In genomic region chr1:168688679-168689657, GRCh38 we compare ENCODE assay signal across 1 cellular context.
A peak's percentile ranks its signal among the peaks of the same experiment; 100 is the strongest.
TF ChIP-seq lines count a peak whose summit lies in the region.

No MANE protein-coding gene starts in this region.

TF ChIP-seq in HepG2, 621 proteins besides CTCF, POLR2A, EP300 and RAD21 (continued from another document and continues in another):
- 0 out of 2 replicates have a peak, but pooled peaks have one; percentile 34 for TF ChIP-seq RERE (CRISPR knock-in tag; IDR thresholded peaks at IDR 0.05; ENCODE audit: low read depth)
- TF ChIP-seq HMG20A (CRISPR knock-in tag; IDR thresholded peaks at IDR 0.05; ENCODE audit: borderline replicate concordance), result peak; percentile 60
- 0 out of 2 replicates have a peak, but pooled peaks have one; percentile 32 for TF ChIP-seq ZNF510 (CRISPR knock-in tag; IDR thresholded peaks at IDR 0.05; ENCODE audit: low read depth)
- TF ChIP-seq KDM4B (CRISPR knock-in tag; IDR thresholded peaks at IDR 0.05), result no peak
- TF ChIP-seq MIER2 (CRISPR knock-in tag; IDR thresholded peaks at IDR 0.05), result 0 out of 2 replicates have a peak, but pooled peaks have one; percentile 46
- 0 out of 2 replicates have a peak, but pooled peaks have one; percentile 22 for TF ChIP-seq ZC3H13 (CRISPR knock-in tag; IDR thresholded peaks at IDR 0.05)
- TF ChIP-seq SALL1 (CRISPR knock-in tag; IDR thresholded peaks at IDR 0.05), result peak; percentile 76
- peak; percentile 18 for TF ChIP-seq STAG1 (CRISPR knock-in tag; IDR thresholded peaks at IDR 0.05)
- TF ChIP-seq, protein P1, sequence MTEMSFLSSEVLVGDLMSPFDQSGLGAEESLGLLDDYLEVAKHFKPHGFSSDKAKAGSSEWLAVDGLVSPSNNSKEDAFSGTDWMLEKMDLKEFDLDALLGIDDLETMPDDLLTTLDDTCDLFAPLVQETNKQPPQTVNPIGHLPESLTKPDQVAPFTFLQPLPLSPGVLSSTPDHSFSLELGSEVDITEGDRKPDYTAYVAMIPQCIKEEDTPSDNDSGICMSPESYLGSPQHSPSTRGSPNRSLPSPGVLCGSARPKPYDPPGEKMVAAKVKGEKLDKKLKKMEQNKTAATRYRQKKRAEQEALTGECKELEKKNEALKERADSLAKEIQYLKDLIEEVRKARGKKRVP (CRISPR knock-in tag; IDR thresholded peaks at IDR 0.05), result peak in 1 of 2 experiments; percentile 45; a peak in 1 of 4 replicates
- TF ChIP-seq ZNF543 (CRISPR knock-in tag; IDR thresholded peaks at IDR 0.05), result no peak; the same call in 1 of the 2 replicates
- TF ChIP-seq ZFP1 (CRISPR knock-in tag; IDR thresholded peaks at IDR 0.05), result no peak
- TF ChIP-seq NBN (conservative IDR thresholded peaks at IDR 0.05), result no peak
- TF ChIP-seq PLSCR1 (CRISPR knock-in tag; IDR thresholded peaks at IDR 0.05; ENCODE audit: borderline replicate concordance), result no peak
- TF ChIP-seq RAD51 (IDR thresholded peaks at IDR 0.05; ENCODE audit: borderline replicate concordance), result no peak
- no peak for TF ChIP-seq ZBTB7B (CRISPR knock-in tag; IDR thresholded peaks at IDR 0.05)
- 0 out of 2 replicates have a peak, but pooled peaks have one; percentile 35 for TF ChIP-seq ADNP (CRISPR knock-in tag; IDR thresholded peaks at IDR 0.05)
- no peak for TF ChIP-seq MNT (IDR thresholded peaks at IDR 0.05)
- peak; percentile 72 for TF ChIP-seq SOX5 (CRISPR knock-in tag; IDR thresholded peaks at IDR 0.05; ENCODE audit: borderline replicate concordance)
- no peak for TF ChIP-seq GLI4 (CRISPR knock-in tag; IDR thresholded peaks at IDR 0.05; ENCODE audit: borderline replicate concordance)
- TF ChIP-seq ATF1 (CRISPR knock-in tag; IDR thresholded peaks at IDR 0.05), result 0 out of 2 replicates have a peak, but pooled peaks have one; percentile 6
- TF ChIP-seq GFI1 (CRISPR knock-in tag; IDR thresholded peaks at IDR 0.05; ENCODE audit: borderline replicate concordance), result 0 out of 2 replicates have a peak, but pooled peaks have one; percentile 36
- TF ChIP-seq ZSCAN9 (CRISPR knock-in tag; IDR thresholded peaks at IDR 0.05; ENCODE audit: borderline replicate concordance), result no peak; the same call in 1 of the 2 replicates
- no peak for TF ChIP-seq ZFP36 (IDR thresholded peaks at IDR 0.05; ENCODE audit: borderline replicate concordance, low read depth, low read length, partially characterized antibody)
- TF ChIP-seq POLR2G (IDR thresholded peaks at IDR 0.05; ENCODE audit: low read depth, low read length), result peak; percentile 53; the same call in 1 of the 2 replicates
- TF ChIP-seq ARID3A (IDR thresholded peaks at IDR 0.05; ENCODE audit: low read depth, low read length), result peak; percentile 72
- TF ChIP-seq, protein P2, sequence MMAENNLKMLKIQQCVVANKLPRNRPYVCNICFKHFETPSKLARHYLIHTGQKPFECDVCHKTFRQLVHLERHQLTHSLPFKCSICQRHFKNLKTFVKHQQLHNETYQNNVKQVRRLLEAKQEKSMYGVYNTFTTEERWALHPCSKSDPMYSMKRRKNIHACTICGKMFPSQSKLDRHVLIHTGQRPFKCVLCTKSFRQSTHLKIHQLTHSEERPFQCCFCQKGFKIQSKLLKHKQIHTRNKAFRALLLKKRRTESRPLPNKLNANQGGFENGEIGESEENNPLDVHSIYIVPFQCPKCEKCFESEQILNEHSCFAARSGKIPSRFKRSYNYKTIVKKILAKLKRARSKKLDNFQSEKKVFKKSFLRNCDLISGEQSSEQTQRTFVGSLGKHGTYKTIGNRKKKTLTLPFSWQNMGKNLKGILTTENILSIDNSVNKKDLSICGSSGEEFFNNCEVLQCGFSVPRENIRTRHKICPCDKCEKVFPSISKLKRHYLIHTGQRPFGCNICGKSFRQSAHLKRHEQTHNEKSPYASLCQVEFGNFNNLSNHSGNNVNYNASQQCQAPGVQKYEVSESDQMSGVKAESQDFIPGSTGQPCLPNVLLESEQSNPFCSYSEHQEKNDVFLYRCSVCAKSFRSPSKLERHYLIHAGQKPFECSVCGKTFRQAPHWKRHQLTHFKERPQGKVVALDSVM (CRISPR knock-in tag; IDR thresholded peaks at IDR 0.05), result no peak
- TF ChIP-seq ZSCAN12 (CRISPR knock-in tag; IDR thresholded peaks at IDR 0.05), result no peak
- TF ChIP-seq SALL2 (CRISPR knock-in tag; IDR thresholded peaks at IDR 0.05), result 0 out of 2 replicates have a peak, but pooled peaks have one; percentile 14
- TF ChIP-seq GABPA (IDR thresholded peaks at IDR 0.05; ENCODE audit: low read depth, low read length), result no peak
- TF ChIP-seq GABPA (CRISPR knock-in tag; IDR thresholded peaks at IDR 0.05; ENCODE audit: low read depth), result 0 out of 2 replicates have a peak, but pooled peaks have one; percentile 25
- TF ChIP-seq TRIM24 (CRISPR knock-in tag; IDR thresholded peaks at IDR 0.05), result no peak
- no peak for TF ChIP-seq RFX1 (IDR thresholded peaks at IDR 0.05)
- TF ChIP-seq SOX6 (IDR thresholded peaks at IDR 0.05), result no peak
- peak; percentile 65 for TF ChIP-seq SOX6 (CRISPR knock-in tag; IDR thresholded peaks at IDR 0.05)
- TF ChIP-seq ZNF251 (CRISPR knock-in tag; IDR thresholded peaks at IDR 0.05), result no peak
- TF ChIP-seq SOX13 (IDR thresholded peaks at IDR 0.05), result no peak
- peak in 1 of 2 experiments; percentile 86; a peak in 2 of 4 replicates for TF ChIP-seq SOX13 (CRISPR knock-in tag; conservative IDR thresholded peaks at IDR 0.05 in 1 of 2, IDR thresholded peaks at IDR 0.05 in 1 of 2)
- no peak for TF ChIP-seq ZNF318 (CRISPR knock-in tag; IDR thresholded peaks at IDR 0.05)
- TF ChIP-seq FOXK1 (CRISPR knock-in tag; IDR thresholded peaks at IDR 0.05; ENCODE audit: borderline replicate concordance, low read depth), result peak; percentile 83; the same call in 1 of the 2 replicates
- no peak for TF ChIP-seq LCORL (IDR thresholded peaks at IDR 0.05)
- TF ChIP-seq LCORL (CRISPR knock-in tag; IDR thresholded peaks at IDR 0.05), result no peak
- TF ChIP-seq FLYWCH1 (CRISPR knock-in tag; IDR thresholded peaks at IDR 0.05), result no peak
- no peak for TF ChIP-seq REPIN1 (CRISPR knock-in tag; IDR thresholded peaks at IDR 0.05; ENCODE audit: borderline replicate concordance, low read depth)
